15 cellular contexts compared by ENCODE assay signal in genomic region chr2:64814007-64814406, GRCh38.
A peak's percentile ranks its signal among the peaks of the same experiment; 100 is the strongest.
DNase-seq lines count a peak whose midpoint lies in the region; ATAC-seq, FAIRE-seq and TF ChIP-seq lines count a peak whose summit lies in the region.
"Had no signal": no experiment of that assay in that cellular context is flagged by ENCODE, and none has a peak within 500 bp of the region (broad histone marks: within the 10 kb centered on the region; RNA-seq: fewer than 3 reads in every experiment).

No MANE protein-coding gene starts in this region.

- H2BK12ac ChIP-seq in mesenchymal stem cell (ENCODE audit: low read length in 2 of 2), result no peak overlapping the region

- no peaks in the 10 kb centered on the region for H3K4me1 Mint-ChIP-seq in GM23338

- H3K27me3 ChIP-seq in GM23338 (ENCODE audit: insufficient read depth), result no peaks in the 10 kb centered on the region
- no peaks in the 10 kb centered on the region for H3K27me3 ChIP-seq in K562 (ENCODE audit: control insufficient read depth in 2 of 2, insufficient read depth in 2 of 2, low read length in 2 of 2)
- H3K27me3 ChIP-seq in mesenchymal stem cell (ENCODE audit: control insufficient read depth in 1 of 2, insufficient read depth in 1 of 2, low read length in 2 of 2), result no peaks in the 10 kb centered on the region
- no peaks in the 10 kb centered on the region for H3K27me3 ChIP-seq in skeletal muscle satellite cell (ENCODE audit: control insufficient read depth, insufficient read depth, low read length)

- H3K36me3 Mint-ChIP-seq in GM23338 (ENCODE audit: low read depth), result no peaks in the 10 kb centered on the region

- POLR2A ChIA-PET in K562 (lab: Yijun Ruan, JAX), result no interaction called here

- H3K36me3 ChIP-seq in GM23338 (ENCODE audit: insufficient read depth) (no peaks in the 10 kb centered on the region), K562 (ENCODE audit: control insufficient read depth, insufficient read depth, low read length) (no peaks in the 10 kb centered on the region), mesenchymal stem cell (ENCODE audit: control insufficient read depth in 1 of 2, insufficient read depth in 2 of 2, low read depth in 1 of 2, low read length in 2 of 2) (no peaks in the 10 kb centered on the region), skeletal muscle satellite cell (ENCODE audit: insufficient read depth, low read length) (no peaks in the 10 kb centered on the region)

- no peaks in the 10 kb centered on the region for H3K79me1 ChIP-seq in mesenchymal stem cell (replicated peaks; ENCODE audit: low read length, poor library complexity, severe bottlenecking)

- no peak overlapping the region for H2BK5ac ChIP-seq in mesenchymal stem cell (ENCODE audit: low read depth, low read length, poor library complexity, severe bottlenecking)

- no peak overlapping the region for H3K14ac ChIP-seq in mesenchymal stem cell (ENCODE audit: low read length in 2 of 2)

- H3K27me3 Mint-ChIP-seq in GM23338 (ENCODE audit: insufficient read depth, low read depth, poor library complexity), result no peaks in the 10 kb centered on the region
- H3K27me3 Mint-ChIP-seq: B cell; CD4-positive, alpha-beta T cell had no signal

- TF ChIP-seq CTCF in GM23338 (conservative IDR thresholded peaks at IDR 0.05; ENCODE audit: low read depth in 2 of 2), result no peak
- no peak for TF ChIP-seq CTCF in K562 (IDR thresholded peaks at IDR 0.05 in 2 of 3, conservative IDR thresholded peaks at IDR 0.05 in 1 of 3; ENCODE audit: insufficient read depth in 2 of 3, low read depth in 1 of 3, low read length in 3 of 3)

- WGBS in K562 (ENCODE audit: insufficient coverage, low coverage, missing lambda C conversion rate), result 90% methylated on average over 5 of the region's 5 CpGs
- 93% methylated on average over 4 of the region's 5 CpGs for WGBS in mesenchymal stem cell

- H3K4me2 ChIP-seq in GM23338 (no peak overlapping the region), K562 (ENCODE audit: insufficient read depth, low read length) (no peak overlapping the region), mesenchymal stem cell (ENCODE audit: low read length, poor library complexity, severe bottlenecking) (no peak overlapping the region), skeletal muscle satellite cell (ENCODE audit: low read length) (peak overlapping the region; percentile 31)

- TF ChIP-seq EP300 in K562 (IDR thresholded peaks at IDR 0.05; ENCODE audit: low read length), result no peak

- intact Hi-C loops in K562 (cut with micrococcal nuclease), result no loop called here

- H2BK15ac ChIP-seq in mesenchymal stem cell (ENCODE audit: low read depth, poor library complexity, severe bottlenecking), result no peak overlapping the region

- H3K27ac ChIP-seq in GM23338 (ENCODE audit: low read depth) (no peak overlapping the region), K562 (ENCODE audit: extremely low read depth, low read depth, low read length) (no peak overlapping the region), mesenchymal stem cell (ENCODE audit: low read length, poor library complexity, severe bottlenecking) (no peak overlapping the region)

- no peak overlapping the region for H3K27ac Mint-ChIP-seq in GM23338
- H3K27ac Mint-ChIP-seq: B cell; CD4-positive, alpha-beta T cell had no signal

- H4K91ac ChIP-seq in mesenchymal stem cell (ENCODE audit: low read length), result no peak overlapping the region

- ATAC-seq in GM23338 (no peak), K562 (no peak)
- ATAC-seq: HCT116 had no signal

- no peaks in the 10 kb centered on the region for H3K4me1 ChIP-seq in GM23338 (ENCODE audit: insufficient read depth)
- peaks cover 0 to 5% of the 10 kb centered on the region in 2 experiments; a peak in 3 of 5 replicates for H3K4me1 ChIP-seq in K562 (replicated peaks in 1 of 2; ENCODE audit: control insufficient read depth in 2 of 2, insufficient read depth in 2 of 2, low read length in 2 of 2)
- H3K4me1 ChIP-seq in mesenchymal stem cell (ENCODE audit: control insufficient read depth, insufficient read depth, low read depth, low read length), result no peaks in the 10 kb centered on the region
- peaks cover 5% of the 10 kb centered on the region for H3K4me1 ChIP-seq in skeletal muscle satellite cell (ENCODE audit: control insufficient read depth, insufficient read depth, low read length)

- H3K9ac ChIP-seq in K562 (ENCODE audit: insufficient read depth in 1 of 2, low read depth in 2 of 2, low read length in 2 of 2) (no peak overlapping the region), mesenchymal stem cell (ENCODE audit: low read length) (peak overlapping the region; percentile 19), skeletal muscle satellite cell (ENCODE audit: low read depth, low read length) (no peak overlapping the region)

- DNase-seq in GM23338 (ENCODE audit: low spot score), result no peak
- DNase-seq in K562 (ENCODE audit: extremely low read depth in 1 of 4, low spot score in 3 of 4), result no peak
- no peak for DNase-seq in mesenchymal stem cell
- DNase-seq in activated naive CD4-positive, alpha-beta T cell (lab: John Stamatoyannopoulos, UW), result no peak
- DNase-seq in Ammon's horn (ENCODE audit: low spot score), result no peak
- DNase-seq in NCI-H1048 (lab: John Stamatoyannopoulos, UW), result no peak
- DNase-seq: ACHN; C1 segment of cervical spinal cord; Calu3; CD4-positive, alpha-beta T cell; DMS 273 treated with DMSO at 0.1 percent for 48 hours had no signal

- no peak overlapping the region for H3K18ac ChIP-seq in mesenchymal stem cell (ENCODE audit: low read depth in 1 of 2, low read length in 2 of 2)

- H4K20me1 ChIP-seq in GM23338 (replicated peaks; ENCODE audit: insufficient read depth) (no peaks in the 10 kb centered on the region), K562 (replicated peaks; ENCODE audit: control insufficient read depth, insufficient read depth, low read length) (no peaks in the 10 kb centered on the region)

- H3K9me1 ChIP-seq in K562 (ENCODE audit: control insufficient read depth, insufficient read depth, low read length), result no peaks in the 10 kb centered on the region

- H3K4me3 ChIP-seq in GM23338 (no peak overlapping the region), K562 (no peak overlapping the region), mesenchymal stem cell (ENCODE audit: insufficient read depth in 1 of 2, low read depth in 1 of 2, low read length in 2 of 2) (no peak overlapping the region), skeletal muscle satellite cell (ENCODE audit: low read length) (no peak overlapping the region)

- CTCF ChIA-PET in K562 (lab: Yijun Ruan, JAX; ENCODE audit: low intra/inter-chr PET ratio), result no interaction called here

- H3K79me2 ChIP-seq in GM23338 (replicated peaks; ENCODE audit: insufficient read depth) (no peaks in the 10 kb centered on the region), K562 (ENCODE audit: control insufficient read depth, insufficient read depth, low read length) (no peaks in the 10 kb centered on the region)

- H3F3A ChIP-seq in GM23338 (replicated peaks; ENCODE audit: low read depth), result no peaks in the 10 kb centered on the region

- H3K4me3 Mint-ChIP-seq in GM23338, result no peak overlapping the region
- H3K4me3 Mint-ChIP-seq: B cell; CD4-positive, alpha-beta T cell had no signal

- H3K9me3 ChIP-seq in K562 (replicated peaks; ENCODE audit: control insufficient read depth, insufficient read depth, low read depth, low read length) (no peaks in the 10 kb centered on the region), mesenchymal stem cell (ENCODE audit: control insufficient read depth, low read length) (no peaks in the 10 kb centered on the region), skeletal muscle satellite cell (replicated peaks; ENCODE audit: low read length) (no peaks in the 10 kb centered on the region)

- no peak overlapping the region for H3K4ac ChIP-seq in mesenchymal stem cell (ENCODE audit: low read depth in 1 of 2, low read length in 2 of 2)

- TF ChIP-seq RAD21 in K562 (CRISPR knock-in tag; conservative IDR thresholded peaks at IDR 0.05 in 1 of 2, IDR thresholded peaks at IDR 0.05 in 1 of 2), result no peak

- no peak overlapping the region for H2AK5ac ChIP-seq in mesenchymal stem cell (ENCODE audit: low read length, severe bottlenecking)

- no peaks in the 10 kb centered on the region; the same call in 2 of the 3 replicates for H3K9me3 Mint-ChIP-seq in GM23338
- H3K9me3 Mint-ChIP-seq: CD4-positive, alpha-beta T cell had no signal

- no peak for FAIRE-seq in K562 (lab: Jason Lieb, UNC)
- FAIRE-seq: H54 had no signal

- H3K23ac ChIP-seq in mesenchymal stem cell (ENCODE audit: low read length in 2 of 2), result no peak overlapping the region

- H2AFZ ChIP-seq in GM23338, result peak overlapping the region; percentile 56; the same call in 1 of the 2 replicates
- H2AFZ ChIP-seq in K562 (ENCODE audit: low read depth, low read length), result no peak overlapping the region
- H2AFZ ChIP-seq in mesenchymal stem cell (ENCODE audit: low read depth, low read length), result no peak overlapping the region

- no peak for TF ChIP-seq POLR2A in K562 (conservative IDR thresholded peaks at IDR 0.05)

- no peak overlapping the region for H4K8ac ChIP-seq in mesenchymal stem cell (ENCODE audit: low read length)

- no TSS peak for BruUV-seq in K562 (replicated peaks; lab: Mats Ljungman, UMichigan)

- H3K9me2 ChIP-seq in GM23338 (ENCODE audit: insufficient read depth), result no peaks in the 10 kb centered on the region

- no peak overlapping the region for H2BK120ac ChIP-seq in mesenchymal stem cell (ENCODE audit: low read depth, low read length)

- in situ Hi-C loops in K562 (cut with MboI), result no loop called here

TF ChIP-seq in GM23338, 12 proteins besides CTCF, POLR2A, EP300 and RAD21 (continues in another document):
- TF ChIP-seq ZNF114 (CRISPR knock-in tag; IDR thresholded peaks at IDR 0.05) (no peak), ETS1 (IDR thresholded peaks at IDR 0.05) (no peak), EZH2phosphoT487 (IDR thresholded peaks at IDR 0.05; ENCODE audit: unreplicated experiment) (no peak)

TF ChIP-seq in K562, 482 proteins besides CTCF, POLR2A, EP300 and RAD21:
- TF ChIP-seq LEF1 (IDR thresholded peaks at IDR 0.05), result no peak
- TF ChIP-seq RFX5 (IDR thresholded peaks at IDR 0.05; ENCODE audit: low read depth, low read length), result no peak
- TF ChIP-seq ZKSCAN1 (IDR thresholded peaks at IDR 0.05; ENCODE audit: low read depth, low read length), result peak; percentile 95
- TF ChIP-seq SAP30 (IDR thresholded peaks at IDR 0.05; ENCODE audit: borderline replicate concordance, insufficient read depth, low read depth, low read length, poor library complexity, severe bottlenecking), result no peak
- no peak for TF ChIP-seq ZNF3 (CRISPR knock-in tag; IDR thresholded peaks at IDR 0.05)
